ENCODE assay signal across 10 cellular contexts in genomic region chr2:203871371-203871983, GRCh38. TPM values are rescaled to one million over a fixed set of nuclear protein-coding genes. Genes with fewer than 3 reads are reported as not detected.
DNase-seq lines count a peak whose midpoint lies in the region; ATAC-seq and TF ChIP-seq lines count a peak whose summit lies in the region.
"Had no signal": no experiment of that assay in that cellular context is flagged by ENCODE, and none has a peak within 500 bp of the region (broad histone marks: within the 10 kb centered on the region; RNA-seq: fewer than 3 reads in every experiment).

No MANE protein-coding gene starts in this region.

- H3K4me1 Mint-ChIP-seq in effector memory CD8-positive, alpha-beta T cell (ENCODE audit: low read depth in 2 of 2) = peaks cover 44 to 48% of the 10 kb centered on the region in 2 donors

- DNase-seq in GM20000 (ENCODE audit: low spot score) (peak; percentile 59), HT-29 (ENCODE audit: low spot score) (no peak), activated gamma-delta T cell (lab: John Stamatoyannopoulos, UW) (no peak), NCI-H2227 (lab: John Stamatoyannopoulos, UW; ENCODE audit: unreplicated experiment) (no peak)
- DNase-seq in effector memory CD8-positive, alpha-beta T cell = no peak
- no peak for DNase-seq in activated effector memory CD4-positive, alpha-beta T cell treated with Interleukin-2 at 50 U/mL for 16 hours
- DNase-seq: dorsolateral prefrontal cortex, H9 had no signal

- H3K27ac Mint-ChIP-seq in effector memory CD8-positive, alpha-beta T cell = peak overlapping the region; percentile 16 to 57
- H3K27ac Mint-ChIP-seq: H9 had no signal

- peaks cover 18% of the 10 kb centered on the region for H3K36me3 Mint-ChIP-seq in effector memory CD8-positive, alpha-beta T cell (ENCODE audit: insufficient read depth)

- TF ChIP-seq CTCF in GM20000 (IDR thresholded peaks at IDR 0.05; ENCODE audit: extremely low read depth, missing control alignments) = no peak

- H3K27me3 Mint-ChIP-seq in effector memory CD8-positive, alpha-beta T cell = no peaks in the 10 kb centered on the region

- ATAC-seq in GM18511 (IDR thresholded peaks at IDR 0.05; ENCODE audit: unreplicated experiment) (peak; percentile 98), HG03354 (IDR thresholded peaks at IDR 0.05; ENCODE audit: poor library complexity, severe bottlenecking, unreplicated experiment) (peak; percentile 97)
- peak; percentile 17 for ATAC-seq in effector memory CD8-positive, alpha-beta T cell (replicated peaks)

- no peaks in the 10 kb centered on the region for H3K9me3 Mint-ChIP-seq in effector memory CD8-positive, alpha-beta T cell
- H3K9me3 Mint-ChIP-seq: H9 had no signal

- H3K4me3 Mint-ChIP-seq in effector memory CD8-positive, alpha-beta T cell = peak overlapping the region in 1 of 2 donors; percentile 45
- H3K4me3 Mint-ChIP-seq: H9 had no signal

RNA-seq across cellular contexts. Expression of gene CTLA4, which starts 3.9 kb away (rescaled TPM):
- not detected in 2 replicates for total RNA-seq in HT-29 (2014; rRNA removed; shearing (Covaris generic))
- total RNA-seq: H9 had no signal

Comparison
In these comparisons a context has a peak if more than half of its experiments do, and no peak if none do; other contexts are left out.
1. ATAC-seq: peak in every context shown above with its lines; median percentile 98 in GM18511; 97 in HG03354; 17 in effector memory CD8-positive, alpha-beta T cell.